ENCODE assay signal across 8 cellular contexts in genomic region chr20:63234693-63235398, GRCh38. TPM values are rescaled to one million over a fixed set of nuclear protein-coding genes. Genes with fewer than 3 reads are reported as not detected.
DNase-seq lines count a peak whose midpoint lies in the region; ATAC-seq and TF ChIP-seq lines count a peak whose summit lies in the region.

No MANE protein-coding gene starts in this region.

- no peak overlapping the region for H3K27ac Mint-ChIP-seq in activated CD4-positive, alpha-beta memory T cell treated with anti-CD3 and anti-CD28 coated beads for 36 hours
- no peak overlapping the region for H3K27ac Mint-ChIP-seq in activated CD4-positive, alpha-beta memory T cell treated with anti-CD3 and anti-CD28 coated beads, Interleukin-2, amount 10 ng/mL, durations not matched to agents 7 days and 5 days

- no peak overlapping the region for H3K27ac ChIP-seq in suprapubic skin

- peaks cover 29% of the 10 kb centered on the region for H3K27me3 Mint-ChIP-seq in activated CD4-positive, alpha-beta memory T cell treated with anti-CD3 and anti-CD28 coated beads for 36 hours
- H3K27me3 Mint-ChIP-seq in activated CD4-positive, alpha-beta memory T cell treated with anti-CD3 and anti-CD28 coated beads, Interleukin-2, amount 10 ng/mL, durations not matched to agents 7 days and 5 days = peaks cover 24% of the 10 kb centered on the region

- intact Hi-C loops in activated CD4-positive, alpha-beta memory T cell treated with anti-CD3 and anti-CD28 coated beads for 36 hours (cut with micrococcal nuclease) = no loop called here

- DNase-seq in activated CD4-positive, alpha-beta memory T cell treated with anti-CD3 and anti-CD28 coated beads for 36 hours = peak; percentile 26
- DNase-seq in activated CD4-positive, alpha-beta memory T cell treated with anti-CD3 and anti-CD28 coated beads, Interleukin-2, amount 10 ng/mL, durations not matched to agents 7 days and 5 days = no peak
- DNase-seq in OCI-M1 (lab: John Stamatoyannopoulos, UW) (peak; percentile 18), fibroblast of mammary gland (ENCODE audit: low read depth) (no peak), suprapubic skin (ENCODE audit: low spot score in 2 of 2) (no peak), kidney glomerular epithelial cell (lab: John Stamatoyannopoulos, UW) (no peak)

- H3K4me3 ChIP-seq in fibroblast of mammary gland (ENCODE audit: control insufficient read depth, low read depth, low read length) (no peak overlapping the region), suprapubic skin (no peak overlapping the region)

- no peak for TF ChIP-seq EP300 in suprapubic skin (IDR thresholded peaks at IDR 0.05)

- no peak overlapping the region for H3K4me3 Mint-ChIP-seq in activated CD4-positive, alpha-beta memory T cell treated with anti-CD3 and anti-CD28 coated beads for 36 hours
- H3K4me3 Mint-ChIP-seq in activated CD4-positive, alpha-beta memory T cell treated with anti-CD3 and anti-CD28 coated beads, Interleukin-2, amount 10 ng/mL, durations not matched to agents 7 days and 5 days = no peak overlapping the region

- POLR2A ChIA-PET in activated CD4-positive, alpha-beta memory T cell treated with anti-CD3 and anti-CD28 coated beads for 36 hours (lab: Charles Lee) = no interaction called here
- POLR2A ChIA-PET in activated CD4-positive, alpha-beta memory T cell treated with anti-CD3 and anti-CD28 coated beads, Interleukin-2, amount 10 ng/mL, durations not matched to agents 7 days and 5 days (lab: Charles Lee) = interaction anchor here (1.0 kb wide), 1 partner anchor 20 kb away, joined by 3 read pairs; no protein-coding TSS in a partner anchor

- CTCF ChIA-PET in activated CD4-positive, alpha-beta memory T cell treated with anti-CD3 and anti-CD28 coated beads for 36 hours (lab: Charles Lee) = interaction anchor here (0.7 to 4.6 kb wide), 3 partner anchors 11 to 38 kb away, joined by 3 to 47 read pairs (median 3); partner anchors contain the start of gene ARFGAP1
- CTCF ChIA-PET in activated CD4-positive, alpha-beta memory T cell treated with anti-CD3 and anti-CD28 coated beads, Interleukin-2, amount 10 ng/mL, durations not matched to agents 7 days and 5 days (lab: Charles Lee) = interaction anchor here (2.1 kb wide), 1 partner anchor 11 kb away, joined by 14 read pairs; no protein-coding TSS in a partner anchor

- no peak for TF ChIP-seq POLR2A in suprapubic skin (IDR thresholded peaks at IDR 0.05)

- ATAC-seq in HG02970 (IDR thresholded peaks at IDR 0.05; ENCODE audit: low FRiP score, unreplicated experiment) (no peak), GM21423 (IDR thresholded peaks at IDR 0.05; ENCODE audit: unreplicated experiment) (no peak)

- TF ChIP-seq CTCF in fibroblast of mammary gland (conservative IDR thresholded peaks at IDR 0.05; ENCODE audit: control insufficient read depth, insufficient read depth, low read depth, low read length) (peak; percentile 30), suprapubic skin (IDR thresholded peaks at IDR 0.05) (peak; percentile 8 to 68)

- H3K9me3 Mint-ChIP-seq in activated CD4-positive, alpha-beta memory T cell treated with anti-CD3 and anti-CD28 coated beads for 36 hours = no peaks in the 10 kb centered on the region
- no peaks in the 10 kb centered on the region for H3K9me3 Mint-ChIP-seq in activated CD4-positive, alpha-beta memory T cell treated with anti-CD3 and anti-CD28 coated beads, Interleukin-2, amount 10 ng/mL, durations not matched to agents 7 days and 5 days

- H3K36me3 Mint-ChIP-seq in activated CD4-positive, alpha-beta memory T cell treated with anti-CD3 and anti-CD28 coated beads for 36 hours = no peaks in the 10 kb centered on the region
- no peaks in the 10 kb centered on the region for H3K36me3 Mint-ChIP-seq in activated CD4-positive, alpha-beta memory T cell treated with anti-CD3 and anti-CD28 coated beads, Interleukin-2, amount 10 ng/mL, durations not matched to agents 7 days and 5 days (ENCODE audit: low read depth)

- peaks cover 10% of the 10 kb centered on the region for H3K4me1 ChIP-seq in suprapubic skin

- no peaks in the 10 kb centered on the region for H3K36me3 ChIP-seq in suprapubic skin

- no peaks in the 10 kb centered on the region for H3K9me3 ChIP-seq in suprapubic skin

- peaks cover 3% of the 10 kb centered on the region for H3K4me1 Mint-ChIP-seq in activated CD4-positive, alpha-beta memory T cell treated with anti-CD3 and anti-CD28 coated beads for 36 hours (ENCODE audit: low read depth)
- peaks cover 1% of the 10 kb centered on the region for H3K4me1 Mint-ChIP-seq in activated CD4-positive, alpha-beta memory T cell treated with anti-CD3 and anti-CD28 coated beads, Interleukin-2, amount 10 ng/mL, durations not matched to agents 7 days and 5 days

- WGBS in suprapubic skin = 21% methylated on average over 15 of the region's 20 CpGs

- H3K27me3 ChIP-seq in suprapubic skin = peaks cover 28% of the 10 kb centered on the region

RNA-seq across cellular contexts. Expression of gene BIRC7, which starts 0.9 kb away (rescaled TPM):
- not detected for total RNA-seq in activated CD4-positive, alpha-beta memory T cell treated with anti-CD3 and anti-CD28 coated beads for 36 hours
- not detected for total RNA-seq in activated CD4-positive, alpha-beta memory T cell treated with anti-CD3 and anti-CD28 coated beads, Interleukin-2, amount 10 ng/mL, durations not matched to agents 7 days and 5 days
- 1 to 10 TPM in 3 of 4 donors, under 1 TPM in 1; 0.49 to 3.0 (median 1.7) TPM for total RNA-seq in suprapubic skin

RNA-seq across cellular contexts. Expression of gene YTHDF1, which starts 18.9 kb away (rescaled TPM):
- total RNA-seq in activated CD4-positive, alpha-beta memory T cell treated with anti-CD3 and anti-CD28 coated beads for 36 hours = 10 to 100 TPM; 32.8 to 32.9 TPM
- total RNA-seq in activated CD4-positive, alpha-beta memory T cell treated with anti-CD3 and anti-CD28 coated beads, Interleukin-2, amount 10 ng/mL, durations not matched to agents 7 days and 5 days = 10 to 100 TPM; 36.1 to 36.8 TPM
- total RNA-seq in suprapubic skin = 10 to 100 TPM; 32.7 to 40.6 (median 34.0) TPM

RNA-seq across cellular contexts. Expression of gene NKAIN4, which starts 19.4 kb away (rescaled TPM):
- total RNA-seq in activated CD4-positive, alpha-beta memory T cell treated with anti-CD3 and anti-CD28 coated beads for 36 hours = not detected
- not detected for total RNA-seq in activated CD4-positive, alpha-beta memory T cell treated with anti-CD3 and anti-CD28 coated beads, Interleukin-2, amount 10 ng/mL, durations not matched to agents 7 days and 5 days
- total RNA-seq in suprapubic skin = under 1 TPM in 1 of 4 donors, not detected in 3; 0.42 TPM

RNA-seq across cellular contexts. Expression of gene ARFGAP1, which starts 37.8 kb away (rescaled TPM):
- 10 to 100 TPM; 68.4 to 72.4 TPM for total RNA-seq in activated CD4-positive, alpha-beta memory T cell treated with anti-CD3 and anti-CD28 coated beads for 36 hours
- total RNA-seq in activated CD4-positive, alpha-beta memory T cell treated with anti-CD3 and anti-CD28 coated beads, Interleukin-2, amount 10 ng/mL, durations not matched to agents 7 days and 5 days = 10 to 100 TPM; 80.1 to 82.0 TPM
- 10 to 100 TPM; 38.6 to 84.9 (median 43.4) TPM for total RNA-seq in suprapubic skin

RNA-seq across cellular contexts. Expression of gene COL20A1, which starts 58.1 kb away (rescaled TPM):
- not detected for total RNA-seq in activated CD4-positive, alpha-beta memory T cell treated with anti-CD3 and anti-CD28 coated beads for 36 hours
- total RNA-seq in activated CD4-positive, alpha-beta memory T cell treated with anti-CD3 and anti-CD28 coated beads, Interleukin-2, amount 10 ng/mL, durations not matched to agents 7 days and 5 days = not detected
- total RNA-seq in suprapubic skin = not detected

Comparison
In these comparisons a context has a peak if more than half of its experiments do, and no peak if none do; other contexts are left out.
1. DNase-seq: peak in activated CD4-positive, alpha-beta memory T cell treated with anti-CD3 and anti-CD28 coated beads for 36 hours (single experiment) and OCI-M1 (single experiment); none in activated CD4-positive, alpha-beta memory T cell treated with anti-CD3 and anti-CD28 coated beads, Interleukin-2, amount 10 ng/mL, durations not matched to agents 7 days and 5 days (single experiment), fibroblast of mammary gland (single experiment), suprapubic skin (0 of 2) and kidney glomerular epithelial cell (single experiment).